1 cellular context compared by ENCODE assay signal in the genomic region with DNA sequence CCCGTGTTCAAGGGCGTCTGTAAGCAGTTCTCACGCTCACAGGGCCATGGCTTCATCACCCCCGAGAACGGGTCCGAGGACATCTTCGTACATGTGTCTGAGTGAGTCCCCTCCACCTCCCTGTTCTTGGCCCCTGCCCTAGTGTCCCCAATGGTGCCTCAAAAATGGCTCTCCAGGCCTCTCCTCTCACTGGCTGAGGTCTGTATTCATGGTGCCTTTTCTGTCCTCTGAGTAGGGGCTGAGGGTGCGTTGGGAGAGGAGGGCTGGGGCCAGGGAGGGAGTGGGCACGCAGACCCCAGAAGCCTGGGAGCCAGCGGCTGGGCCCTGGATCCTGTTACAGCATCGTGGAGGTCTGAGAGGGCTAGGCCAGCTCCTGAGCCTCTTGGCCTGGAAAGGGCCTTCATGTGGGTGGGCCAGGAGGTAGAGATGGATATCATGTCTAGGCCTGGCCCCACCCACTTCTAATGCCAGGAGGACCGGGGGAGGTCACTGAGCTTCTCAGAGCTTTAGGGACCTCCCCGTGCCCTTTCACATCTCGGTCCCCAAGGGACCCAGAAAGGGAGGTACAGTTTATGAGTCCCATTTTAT.
TF ChIP-seq lines count a peak whose summit lies in the region.

No MANE protein-coding gene starts in this region.

TF ChIP-seq in HEK293, 187 proteins besides CTCF, POLR2A, EP300 and RAD21:
- peak; percentile 39; the same call in 1 of the 2 replicates for TF ChIP-seq ZFHX2 (tag by site-specific recombination; conservative IDR thresholded peaks at IDR 0.05)
- TF ChIP-seq, protein P1, sequence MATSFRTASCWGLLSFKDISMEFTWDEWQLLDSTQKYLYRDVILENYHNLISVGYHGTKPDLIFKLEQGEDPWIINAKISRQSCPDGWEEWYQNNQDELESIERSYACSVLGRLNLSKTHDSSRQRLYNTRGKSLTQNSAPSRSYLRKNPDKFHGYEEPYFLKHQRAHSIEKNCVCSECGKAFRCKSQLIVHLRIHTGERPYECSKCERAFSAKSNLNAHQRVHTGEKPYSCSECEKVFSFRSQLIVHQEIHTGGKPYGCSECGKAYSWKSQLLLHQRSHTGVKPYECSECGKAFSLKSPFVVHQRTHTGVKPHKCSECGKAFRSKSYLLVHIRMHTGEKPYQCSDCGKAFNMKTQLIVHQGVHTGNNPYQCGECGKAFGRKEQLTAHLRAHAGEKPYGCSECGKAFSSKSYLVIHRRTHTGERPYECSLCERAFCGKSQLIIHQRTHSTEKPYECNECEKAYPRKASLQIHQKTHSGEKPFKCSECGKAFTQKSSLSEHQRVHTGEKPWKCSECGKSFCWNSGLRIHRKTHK (tag by site-specific recombination; IDR thresholded peaks at IDR 0.05): no peak
